Comparison of ENCODE assay signal across 30 cellular contexts in the genomic region with DNA sequence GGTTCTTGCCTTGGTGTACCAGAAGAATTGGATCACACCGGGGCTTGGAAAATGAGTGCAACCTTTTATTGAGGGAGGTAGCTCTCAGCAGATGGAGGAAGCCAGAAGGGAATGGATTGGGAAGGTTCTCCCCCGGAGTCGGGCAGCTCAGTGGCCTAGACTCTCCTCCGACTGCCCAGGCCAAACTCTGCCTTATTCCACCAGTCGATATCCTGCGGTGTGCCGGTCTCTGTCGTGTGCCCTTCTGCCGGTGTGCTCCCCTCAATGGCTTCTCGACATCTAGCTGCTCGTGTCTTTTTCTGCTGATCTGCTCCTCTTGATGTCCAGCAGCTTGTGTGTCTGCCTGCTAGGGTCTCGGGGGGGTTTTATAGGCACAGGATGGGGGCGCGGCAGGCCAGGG.
"Had no signal": no experiment of that assay in that cellular context is flagged by ENCODE, and none has a peak within 500 bp of the region (broad histone marks: within the 10 kb centered on the region; RNA-seq: fewer than 3 reads in every experiment).

No MANE protein-coding gene starts in this region.

- H3K79me2 ChIP-seq: hepatocyte had no signal

- H3K27ac Mint-ChIP-seq: immature natural killer cell; natural killer cell treated with Interleukin-12 subunit alpha and Interleukin-12 subunit beta and Interleukin-15 and Interleukin-18, amount 100 ng/mL, for 72 hours; stimulated activated naive CD8-positive, alpha-beta T cell treated with anti-CD3 and anti-CD28 coated beads, Interleukin-15, amount 100 ng/mL, for 72 hours had no signal

- H3K27me3 ChIP-seq: right atrium auricular region, suprapubic skin, upper lobe of right lung, uterus had no signal

- H3K4me2 ChIP-seq: hepatocyte, smooth muscle cell had no signal

- ATAC-seq: foreskin keratinocyte; gastroesophageal sphincter; heart left ventricle; left ventricle myocardium superior; natural killer cell treated with Interleukin-12 subunit alpha and Interleukin-12 subunit beta and Interleukin-15 and Interleukin-18, amount 100 ng/mL, for 72 hours; sciatic nerve; stimulated activated naive CD8-positive, alpha-beta T cell treated with anti-CD3 and anti-CD28 coated beads, Interleukin-15, amount 100 ng/mL, for 72 hours had no signal

- H3K36me3 ChIP-seq: esophagus muscularis mucosa, gastroesophageal sphincter, heart left ventricle, lower lobe of right lung, prostate gland, right atrium auricular region, suprapubic skin, transverse colon, upper lobe of right lung, uterus had no signal

- FAIRE-seq: colon, endothelial cell of umbilical vein had no signal

- H2AFZ ChIP-seq: hepatocyte had no signal

- H3K9me3 Mint-ChIP-seq: immature natural killer cell; natural killer cell treated with Interleukin-12 subunit alpha and Interleukin-12 subunit beta and Interleukin-15 and Interleukin-18, amount 100 ng/mL, for 72 hours; neural crest cell; stimulated activated naive CD8-positive, alpha-beta T cell treated with anti-CD3 and anti-CD28 coated beads, Interleukin-15, amount 100 ng/mL, for 72 hours had no signal

- H3K4me3 Mint-ChIP-seq: immature natural killer cell; natural killer cell treated with Interleukin-12 subunit alpha and Interleukin-12 subunit beta and Interleukin-15 and Interleukin-18, amount 100 ng/mL, for 72 hours; neural crest cell; stimulated activated naive CD8-positive, alpha-beta T cell treated with anti-CD3 and anti-CD28 coated beads, Interleukin-15, amount 100 ng/mL, for 72 hours had no signal

- H3K4me3 ChIP-seq: esophagus muscularis mucosa, gastroesophageal sphincter, heart left ventricle, hepatocyte, lower lobe of right lung, prostate gland, right atrium auricular region, smooth muscle cell, suprapubic skin, transverse colon, upper lobe of right lung, uterus had no signal

- H3K36me3 Mint-ChIP-seq: immature natural killer cell; natural killer cell treated with Interleukin-12 subunit alpha and Interleukin-12 subunit beta and Interleukin-15 and Interleukin-18, amount 100 ng/mL, for 72 hours had no signal

- H3K4me1 ChIP-seq: esophagus muscularis mucosa, foreskin keratinocyte, gastroesophageal sphincter, heart left ventricle, lower lobe of right lung, prostate gland, right atrium auricular region, suprapubic skin, transverse colon, upper lobe of right lung, uterus had no signal

- H3K4me1 Mint-ChIP-seq: immature natural killer cell; neural crest cell; stimulated activated naive CD8-positive, alpha-beta T cell treated with anti-CD3 and anti-CD28 coated beads, Interleukin-15, amount 100 ng/mL, for 72 hours had no signal

- H3K27ac ChIP-seq: dorsolateral prefrontal cortex, esophagus muscularis mucosa, foreskin keratinocyte, gastroesophageal sphincter, heart left ventricle, hepatocyte, lower lobe of right lung, prostate gland, right atrium auricular region, suprapubic skin, transverse colon, upper lobe of right lung, uterus had no signal

- DNase-seq: dorsolateral prefrontal cortex; effector CD4-positive, alpha-beta T cell; foreskin keratinocyte; heart left ventricle; immature natural killer cell; islet precursor cell; left ventricle myocardium superior; nucleus accumbens; stimulated activated CD4-positive, alpha-beta T cell treated with anti-CD3 and anti-CD28 coated beads, Interleukin-12 subunit alpha, Interleukin-12 subunit beta, amount 100 ng/mL, for 4 hours; stimulated activated CD4-positive, alpha-beta T cell treated with anti-CD3 and anti-CD28 coated beads, Interleukin-1b, Interleukin-23, amount 100 ng/mL, for 48 hours; stimulated activated CD4-positive, alpha-beta T cell treated with anti-CD3 and anti-CD28 coated beads, Interleukin-4, amount 100 ng/mL, for 1 hour; stimulated activated CD8-positive, alpha-beta memory T cell treated with anti-CD3 and anti-CD28 coated beads, Interleukin-4, amount 100 ng/mL, for 48 hours; stimulated activated naive CD4-positive, alpha-beta T cell; stimulated activated naive CD8-positive, alpha-beta T cell treated with anti-CD3 and anti-CD28 coated beads, Interleukin-15, amount 100 ng/mL, for 72 hours; transverse colon; upper lobe of right lung; uterus had no signal

- H3K9me3 ChIP-seq: esophagus muscularis mucosa, gastroesophageal sphincter, heart left ventricle, lower lobe of right lung, prostate gland, right atrium auricular region, suprapubic skin, transverse colon, upper lobe of right lung had no signal
